ENCODE assay signal across 30 cellular contexts in genomic region chr1:79375352-79375751, GRCh38.
"Had no signal": no experiment of that assay in that cellular context is flagged by ENCODE, and none has a peak within 500 bp of the region (broad histone marks: within the 10 kb centered on the region; RNA-seq: fewer than 3 reads in every experiment).

No MANE protein-coding gene starts in this region.

- ATAC-seq: left colon; left lung; lower lobe of right lung; naive thymus-derived CD8-positive, alpha-beta T cell; pancreas; stimulated activated memory B cell treated with anti-CD40 and anti-IgM and Interleukin-4, amounts not matched to agents 10 μg/mL and 1 μg/mL and 100 μg/mL, for 72 hours; stimulated activated naive CD8-positive, alpha-beta T cell treated with anti-CD3 and anti-CD28 coated beads, Interleukin-15, amount 100 ng/mL, for 72 hours had no signal

- H3K4me1 ChIP-seq: left lung, lower lobe of right lung, pancreas, prostate gland, spleen, uterus had no signal

- H3K9me3 ChIP-seq: left lung, lower lobe of right lung, pancreas, prostate gland, sigmoid colon, tibial nerve, uterus had no signal

- H3K36me3 ChIP-seq: left lung, lower lobe of right lung, pancreas, prostate gland, sigmoid colon, spleen, tibial nerve, uterus had no signal

- H3K27me3 Mint-ChIP-seq: naive thymus-derived CD8-positive, alpha-beta T cell; stimulated activated memory B cell treated with anti-CD40 and anti-IgM and Interleukin-4, amounts not matched to agents 10 μg/mL and 1 μg/mL and 100 μg/mL, for 72 hours; stimulated activated naive CD8-positive, alpha-beta T cell treated with anti-CD3 and anti-CD28 coated beads, Interleukin-15, amount 100 ng/mL, for 72 hours had no signal

- H3K36me3 Mint-ChIP-seq: naive thymus-derived CD8-positive, alpha-beta T cell; stimulated activated memory B cell treated with anti-CD40 and anti-IgM and Interleukin-4, amounts not matched to agents 10 μg/mL and 1 μg/mL and 100 μg/mL, for 72 hours; type B pancreatic cell had no signal

- H3K27me3 ChIP-seq: left lung, pancreas, sigmoid colon, spleen, tibial nerve, uterus had no signal

- H3K4me3 ChIP-seq: left lung, lower lobe of right lung, pancreas, prostate gland, sigmoid colon, spleen, tibial nerve, uterus had no signal

- H3K4me3 Mint-ChIP-seq: immature natural killer cell; naive thymus-derived CD8-positive, alpha-beta T cell; nephron progenitor cell; stimulated activated memory B cell treated with anti-CD40 and anti-IgM and Interleukin-4, amounts not matched to agents 10 μg/mL and 1 μg/mL and 100 μg/mL, for 72 hours; stimulated activated naive CD8-positive, alpha-beta T cell treated with anti-CD3 and anti-CD28 coated beads, Interleukin-15, amount 100 ng/mL, for 72 hours; type B pancreatic cell had no signal

- H3K27ac ChIP-seq: left lung, lower lobe of right lung, pancreas, prostate gland, sigmoid colon, spleen, tibial nerve, uterus had no signal

- H3K4me1 Mint-ChIP-seq: immature natural killer cell; naive thymus-derived CD8-positive, alpha-beta T cell; nephron progenitor cell; stimulated activated memory B cell treated with anti-CD40 and anti-IgM and Interleukin-4, amounts not matched to agents 10 μg/mL and 1 μg/mL and 100 μg/mL, for 72 hours; stimulated activated naive CD8-positive, alpha-beta T cell treated with anti-CD3 and anti-CD28 coated beads, Interleukin-15, amount 100 ng/mL, for 72 hours had no signal

- H3K9me3 Mint-ChIP-seq: nephron progenitor cell had no signal

- H3K27ac Mint-ChIP-seq: immature natural killer cell; naive thymus-derived CD8-positive, alpha-beta T cell; nephron progenitor cell; stimulated activated memory B cell treated with anti-CD40 and anti-IgM and Interleukin-4, amounts not matched to agents 10 μg/mL and 1 μg/mL and 100 μg/mL, for 72 hours; stimulated activated naive CD8-positive, alpha-beta T cell treated with anti-CD3 and anti-CD28 coated beads, Interleukin-15, amount 100 ng/mL, for 72 hours; type B pancreatic cell had no signal

- DNase-seq: hypothalamus; immature natural killer cell; kidney; left colon; left lung; lower lobe of right lung; mammary epithelial cell; mesenchymal stem cell; naive thymus-derived CD8-positive, alpha-beta T cell; nephron progenitor cell; nucleus accumbens; pancreas; posterior cingulate gyrus; retina; right cardiac atrium; sigmoid colon; small intestine; spleen; stimulated activated CD4-positive, alpha-beta T cell treated with anti-CD3 and anti-CD28 coated beads, Interleukin-1b, Interleukin-23, amount 100 ng/mL, for 48 hours; stimulated activated CD4-positive, alpha-beta T cell treated with anti-CD3 and anti-CD28 coated beads, Interleukin-2, amount 100 ng/mL, for 48 hours; stimulated activated CD4-positive, alpha-beta T cell treated with anti-CD3 and anti-CD28 coated beads, Interleukin-4, amount 100 ng/mL, for 4 hours; stimulated activated CD8-positive, alpha-beta memory T cell treated with anti-CD3 and anti-CD28 coated beads, Interleukin-4, amount 100 ng/mL, for 48 hours; stimulated activated naive CD4-positive, alpha-beta T cell treated with Interleukin-2 at 50 U/mL for 16 hours; stimulated activated naive CD8-positive, alpha-beta T cell treated with anti-CD3 and anti-CD28 coated beads, Interleukin-15, amount 100 ng/mL, for 72 hours; substantia nigra; uterus had no signal
